8 cellular contexts compared by ENCODE assay signal in the genomic region with DNA sequence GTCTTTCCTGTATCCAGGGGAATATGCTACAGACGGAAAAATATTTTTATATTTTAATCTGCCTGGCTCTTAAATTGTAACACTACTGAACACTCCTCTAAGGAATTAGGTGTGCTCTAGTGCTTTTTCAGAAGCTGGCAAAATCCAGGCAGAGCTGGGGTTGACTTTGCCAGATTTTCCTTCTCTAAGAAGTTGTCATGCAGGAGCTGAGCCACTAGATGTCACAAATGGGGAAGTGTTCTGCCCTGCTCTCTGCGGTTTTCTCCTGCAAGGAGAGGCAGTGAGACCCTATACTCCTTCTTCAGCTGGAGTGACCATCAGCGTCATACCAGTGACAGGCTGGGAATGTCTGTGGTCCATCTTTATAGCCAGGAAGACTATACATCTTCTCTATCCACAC.
DNase-seq lines count a peak whose midpoint lies in the region; ATAC-seq and TF ChIP-seq lines count a peak whose summit lies in the region.

No MANE protein-coding gene starts in this region.

- intact Hi-C loops in left lung (cut with DNase I): no loop called here

- H3K4me3 ChIP-seq in cardiac fibroblast (replicated peaks in 1 of 2; ENCODE audit: low read depth in 2 of 2, low read length in 2 of 2) (no peak overlapping the region), left lung (no peak overlapping the region)

- ATAC-seq in HG02623 (IDR thresholded peaks at IDR 0.05; ENCODE audit: unreplicated experiment): peak; percentile 50
- ATAC-seq in left lung: peak; percentile 81

- H3K4me1 ChIP-seq in left lung: no peaks in the 10 kb centered on the region

- H3K36me3 ChIP-seq in left lung: no peaks in the 10 kb centered on the region

- no peaks in the 10 kb centered on the region for H3K27me3 ChIP-seq in left lung

- no peak overlapping the region for H3K27ac ChIP-seq in left lung

- peak; percentile 71 for DNase-seq in ELF-1 (ENCODE audit: low read depth, low spot score)
- peak; percentile 56 for DNase-seq in NCI-H748 treated with DMSO at 0.1 percent for 48 hours (lab: John Stamatoyannopoulos, UW)
- peak; percentile 62 to 72 for DNase-seq in cardiac fibroblast (ENCODE audit: low read depth in 2 of 2)
- no peak for DNase-seq in left lung
- no peak for DNase-seq in activated gamma-delta T cell treated with Interleukin-2 at 50 U/mL for 16 hours
- no peak for DNase-seq in NCI-H187 (lab: John Stamatoyannopoulos, UW)
- DNase-seq in stimulated activated CD4-positive, alpha-beta T cell treated with anti-CD3 and anti-CD28 coated beads, Interleukin-12 subunit alpha, Interleukin-12 subunit beta, amount 100 ng/mL, for 4 hours: no peak

- TF ChIP-seq CTCF in cardiac fibroblast (IDR thresholded peaks at IDR 0.05; ENCODE audit: low read depth, low read length) (peak; percentile 71), left lung (IDR thresholded peaks at IDR 0.05) (peak; percentile 25 to 39)

- H3K9me3 ChIP-seq in left lung: no peaks in the 10 kb centered on the region

Comparison
In these comparisons a context has a peak if more than half of its experiments do, and no peak if none do; other contexts are left out.
1. DNase-seq: peak in ELF-1 (single experiment), NCI-H748 treated with DMSO at 0.1 percent for 48 hours (single experiment) and cardiac fibroblast (2 of 2); none in left lung (0 of 2), activated gamma-delta T cell treated with Interleukin-2 at 50 U/mL for 16 hours (single experiment), NCI-H187 (0 of 2) and stimulated activated CD4-positive, alpha-beta T cell treated with anti-CD3 and anti-CD28 coated beads, Interleukin-12 subunit alpha, Interleukin-12 subunit beta, amount 100 ng/mL, for 4 hours (single experiment).